In the genomic region with DNA sequence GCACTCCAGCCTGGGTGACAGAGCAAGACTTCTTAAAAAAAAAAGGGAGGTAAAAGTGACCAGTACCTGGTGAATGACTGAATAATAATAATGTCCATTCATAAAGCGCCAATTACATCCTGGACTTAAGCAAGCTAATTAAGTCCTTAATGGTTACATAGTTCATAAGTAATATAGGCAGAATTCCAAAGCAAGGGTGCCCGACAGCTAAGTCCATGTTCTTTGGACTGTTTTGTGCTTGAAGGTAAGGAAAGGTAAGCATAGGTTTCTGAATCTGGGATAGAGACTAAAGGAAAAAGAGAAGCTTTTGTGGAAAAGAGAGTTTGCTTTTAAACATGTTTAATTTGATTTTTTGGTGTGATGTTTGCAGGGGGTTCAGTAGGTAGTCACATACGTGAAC, we compare ENCODE assay signal across 27 cellular contexts. TPM values are rescaled to one million over a fixed set of nuclear protein-coding genes. Genes with fewer than 3 reads are reported as not detected.
A peak's percentile ranks its signal among the peaks of the same experiment; 100 is the strongest.
DNase-seq lines count a peak whose midpoint lies in the region; ATAC-seq and TF ChIP-seq lines count a peak whose summit lies in the region.
"Had no signal": no experiment of that assay in that cellular context is flagged by ENCODE, and none has a peak within 500 bp of the region (broad histone marks: within the 10 kb centered on the region; RNA-seq: fewer than 3 reads in every experiment).

No MANE protein-coding gene starts in this region.

- POLR2A ChIA-PET in activated CD8-positive, alpha-beta T cell treated with anti-CD3 and anti-CD28 coated beads, Interleukin-2, amount 10 ng/mL, durations not matched to agents 7 days and 5 days (lab: Charles Lee), result interaction anchor here (3.5 kb wide), 1 partner anchor 9 kb away, joined by 15 read pairs; a partner anchor contains a TSS

- H3K36me3 Mint-ChIP-seq in stimulated activated naive CD8-positive, alpha-beta T cell treated with anti-CD3 and anti-CD28 coated beads, Interleukin-15, Interleukin-2, amounts not matched to agents 100 ng/mL and 50 ng/mL, for 24 hours (ENCODE audit: low read depth), result peaks cover 77% of the 10 kb centered on the region
- peaks cover 74% of the 10 kb centered on the region for H3K36me3 Mint-ChIP-seq in activated CD8-positive, alpha-beta T cell treated with anti-CD3 and anti-CD28 coated beads, Interleukin-2, amount 10 ng/mL, durations not matched to agents 7 days and 5 days (ENCODE audit: low read depth)
- peaks cover 89% of the 10 kb centered on the region for H3K36me3 Mint-ChIP-seq in nephron progenitor cell (ENCODE audit: low read depth)
- peaks cover 34 to 67% of the 10 kb centered on the region in 2 donors for H3K36me3 Mint-ChIP-seq in stimulated activated naive B cell treated with anti-CD40 and anti-IgM and Interleukin-4, amounts not matched to agents 10 μg/mL and 1 μg/mL and 100 μg/mL, for 72 hours

- DNase-seq in stimulated activated naive CD8-positive, alpha-beta T cell treated with anti-CD3 and anti-CD28 coated beads, Interleukin-15, amount 100 ng/mL, for 72 hours, result no peak
- DNase-seq in activated CD8-positive, alpha-beta T cell treated with anti-CD3 and anti-CD28 coated beads, Interleukin-2, amount 10 ng/mL, durations not matched to agents 7 days and 5 days, result no peak
- DNase-seq in nephron progenitor cell (no peak), NCI-H2227 (lab: John Stamatoyannopoulos, UW; ENCODE audit: unreplicated experiment) (no peak)
- DNase-seq in stimulated activated naive B cell treated with anti-CD40 and anti-IgM and Interleukin-4, amounts not matched to agents 10 μg/mL and 1 μg/mL and 100 μg/mL, for 72 hours, result no peak
- DNase-seq in activated effector memory CD4-positive, alpha-beta T cell treated with anti-CD3 and anti-CD28 coated beads, Interleukin-2, amount 50 U/mL, for 16 hours, result no peak
- DNase-seq: Caco-2, DND-41, Karpas-422, MG63, NCI-H1048, NCI-H1417 treated with DMSO at 0.1 percent for 48 hours, NCI-H187, NCI-H226, NCI-H510A treated with DMSO at 0.1 percent for 48 hours, NCI-H748 treated with DMSO at 0.1 percent for 48 hours, PC-9, RPMI8226, SHP77 treated with DMSO at 0.1 percent for 48 hours, SK-N-SH had no signal

- CTCF ChIA-PET in activated CD8-positive, alpha-beta T cell treated with anti-CD3 and anti-CD28 coated beads, Interleukin-2, amount 10 ng/mL, durations not matched to agents 7 days and 5 days (lab: Charles Lee), result interaction anchor here (0.6 to 5.0 kb wide), 5 partner anchors 20 to 193 kb away, joined by 3 to 18 read pairs (median 5); a partner anchor contains a TSS

- H3K4me1 Mint-ChIP-seq in stimulated activated naive CD8-positive, alpha-beta T cell treated with anti-CD3 and anti-CD28 coated beads, Interleukin-15, Interleukin-2, amounts not matched to agents 100 ng/mL and 50 ng/mL, for 24 hours (ENCODE audit: low read depth), result peaks cover 37% of the 10 kb centered on the region
- peaks cover 43% of the 10 kb centered on the region for H3K4me1 Mint-ChIP-seq in stimulated activated naive CD8-positive, alpha-beta T cell treated with anti-CD3 and anti-CD28 coated beads, Interleukin-15, amount 100 ng/mL, for 72 hours
- peaks cover 39% of the 10 kb centered on the region for H3K4me1 Mint-ChIP-seq in activated CD8-positive, alpha-beta T cell treated with anti-CD3 and anti-CD28 coated beads, Interleukin-2, amount 10 ng/mL, durations not matched to agents 7 days and 5 days (ENCODE audit: low read depth)
- peaks cover 19% of the 10 kb centered on the region for H3K4me1 Mint-ChIP-seq in nephron progenitor cell
- peaks cover 30 to 47% of the 10 kb centered on the region in 2 donors for H3K4me1 Mint-ChIP-seq in stimulated activated naive B cell treated with anti-CD40 and anti-IgM and Interleukin-4, amounts not matched to agents 10 μg/mL and 1 μg/mL and 100 μg/mL, for 72 hours

- peak overlapping the region; percentile 37 for H3K27ac Mint-ChIP-seq in stimulated activated naive CD8-positive, alpha-beta T cell treated with anti-CD3 and anti-CD28 coated beads, Interleukin-15, Interleukin-2, amounts not matched to agents 100 ng/mL and 50 ng/mL, for 24 hours
- H3K27ac Mint-ChIP-seq in stimulated activated naive CD8-positive, alpha-beta T cell treated with anti-CD3 and anti-CD28 coated beads, Interleukin-15, amount 100 ng/mL, for 72 hours, result peak overlapping the region in 1 of 2 donors; percentile 41
- H3K27ac Mint-ChIP-seq in activated CD8-positive, alpha-beta T cell treated with anti-CD3 and anti-CD28 coated beads, Interleukin-2, amount 10 ng/mL, durations not matched to agents 7 days and 5 days, result peak overlapping the region; percentile 2
- H3K27ac Mint-ChIP-seq in nephron progenitor cell, result peak overlapping the region; percentile 98
- H3K27ac Mint-ChIP-seq in stimulated activated naive B cell treated with anti-CD40 and anti-IgM and Interleukin-4, amounts not matched to agents 10 μg/mL and 1 μg/mL and 100 μg/mL, for 72 hours, result peak overlapping the region; percentile 7
- H3K27ac Mint-ChIP-seq: IgD-negative memory B cell had no signal

- H3K27me3 Mint-ChIP-seq in stimulated activated naive CD8-positive, alpha-beta T cell treated with anti-CD3 and anti-CD28 coated beads, Interleukin-15, Interleukin-2, amounts not matched to agents 100 ng/mL and 50 ng/mL, for 24 hours, result no peaks in the 10 kb centered on the region
- H3K27me3 Mint-ChIP-seq in stimulated activated naive CD8-positive, alpha-beta T cell treated with anti-CD3 and anti-CD28 coated beads, Interleukin-15, amount 100 ng/mL, for 72 hours, result no peaks in the 10 kb centered on the region
- no peaks in the 10 kb centered on the region for H3K27me3 Mint-ChIP-seq in activated CD8-positive, alpha-beta T cell treated with anti-CD3 and anti-CD28 coated beads, Interleukin-2, amount 10 ng/mL, durations not matched to agents 7 days and 5 days (ENCODE audit: low read depth)
- peaks cover 2% of the 10 kb centered on the region for H3K27me3 Mint-ChIP-seq in nephron progenitor cell (ENCODE audit: low read depth, poor library complexity)
- H3K27me3 Mint-ChIP-seq in stimulated activated naive B cell treated with anti-CD40 and anti-IgM and Interleukin-4, amounts not matched to agents 10 μg/mL and 1 μg/mL and 100 μg/mL, for 72 hours, result no peaks in the 10 kb centered on the region
- H3K27me3 Mint-ChIP-seq: B cell, IgD-negative memory B cell had no signal

- ATAC-seq in stimulated activated naive CD8-positive, alpha-beta T cell treated with anti-CD3 and anti-CD28 coated beads, Interleukin-15, amount 100 ng/mL, for 72 hours, result no peak
- no peak for ATAC-seq in activated CD8-positive, alpha-beta T cell treated with anti-CD3 and anti-CD28 coated beads, Interleukin-2, amount 10 ng/mL, durations not matched to agents 7 days and 5 days
- ATAC-seq in stimulated activated naive B cell treated with anti-CD40 and anti-IgM and Interleukin-4, amounts not matched to agents 10 μg/mL and 1 μg/mL and 100 μg/mL, for 72 hours (replicated peaks), result no peak
- ATAC-seq in HG02588 (IDR thresholded peaks at IDR 0.05; ENCODE audit: unreplicated experiment), result no peak
- ATAC-seq: HCT116 had no signal

- no peak overlapping the region for H3K4me3 Mint-ChIP-seq in stimulated activated naive CD8-positive, alpha-beta T cell treated with anti-CD3 and anti-CD28 coated beads, Interleukin-15, Interleukin-2, amounts not matched to agents 100 ng/mL and 50 ng/mL, for 24 hours
- no peak overlapping the region for H3K4me3 Mint-ChIP-seq in stimulated activated naive CD8-positive, alpha-beta T cell treated with anti-CD3 and anti-CD28 coated beads, Interleukin-15, amount 100 ng/mL, for 72 hours
- H3K4me3 Mint-ChIP-seq in activated CD8-positive, alpha-beta T cell treated with anti-CD3 and anti-CD28 coated beads, Interleukin-2, amount 10 ng/mL, durations not matched to agents 7 days and 5 days, result no peak overlapping the region
- no peak overlapping the region for H3K4me3 Mint-ChIP-seq in nephron progenitor cell
- no peak overlapping the region for H3K4me3 Mint-ChIP-seq in stimulated activated naive B cell treated with anti-CD40 and anti-IgM and Interleukin-4, amounts not matched to agents 10 μg/mL and 1 μg/mL and 100 μg/mL, for 72 hours
- H3K4me3 Mint-ChIP-seq: B cell, CD14-positive monocyte had no signal

- TF ChIP-seq CTCF in nephron progenitor cell (IDR thresholded peaks at IDR 0.05), result no peak

- H3K9me3 Mint-ChIP-seq in stimulated activated naive CD8-positive, alpha-beta T cell treated with anti-CD3 and anti-CD28 coated beads, Interleukin-15, Interleukin-2, amounts not matched to agents 100 ng/mL and 50 ng/mL, for 24 hours, result no peaks in the 10 kb centered on the region
- no peaks in the 10 kb centered on the region for H3K9me3 Mint-ChIP-seq in stimulated activated naive CD8-positive, alpha-beta T cell treated with anti-CD3 and anti-CD28 coated beads, Interleukin-15, amount 100 ng/mL, for 72 hours
- H3K9me3 Mint-ChIP-seq in activated CD8-positive, alpha-beta T cell treated with anti-CD3 and anti-CD28 coated beads, Interleukin-2, amount 10 ng/mL, durations not matched to agents 7 days and 5 days (ENCODE audit: insufficient read depth), result no peaks in the 10 kb centered on the region
- H3K9me3 Mint-ChIP-seq in nephron progenitor cell, result no peaks in the 10 kb centered on the region
- H3K9me3 Mint-ChIP-seq in stimulated activated naive B cell treated with anti-CD40 and anti-IgM and Interleukin-4, amounts not matched to agents 10 μg/mL and 1 μg/mL and 100 μg/mL, for 72 hours, result no peaks in the 10 kb centered on the region
- H3K9me3 Mint-ChIP-seq: CD14-positive monocyte, IgD-negative memory B cell had no signal

RNA-seq across cellular contexts. Expression of a gene that starts 9.8 kb away (rescaled TPM):
- 100 to 1,000 TPM; 183 to 185 TPM for total RNA-seq in activated CD8-positive, alpha-beta T cell treated with anti-CD3 and anti-CD28 coated beads, Interleukin-2, amount 10 ng/mL, durations not matched to agents 7 days and 5 days

RNA-seq across cellular contexts. Expression of a gene that starts 12.7 kb away (rescaled TPM):
- total RNA-seq in activated CD8-positive, alpha-beta T cell treated with anti-CD3 and anti-CD28 coated beads, Interleukin-2, amount 10 ng/mL, durations not matched to agents 7 days and 5 days, result not detected
- total RNA-seq: Caco-2, H1, PC-9 had no signal

RNA-seq across cellular contexts. Expression of a gene that starts 14.5 kb away (rescaled TPM):
- 10 to 100 TPM; 29.8 to 30.0 TPM for total RNA-seq in activated CD8-positive, alpha-beta T cell treated with anti-CD3 and anti-CD28 coated beads, Interleukin-2, amount 10 ng/mL, durations not matched to agents 7 days and 5 days

RNA-seq across cellular contexts. Expression of a gene that starts 49.1 kb away (rescaled TPM):
- 10 to 100 TPM; 14.1 to 15.7 TPM for total RNA-seq in activated CD8-positive, alpha-beta T cell treated with anti-CD3 and anti-CD28 coated beads, Interleukin-2, amount 10 ng/mL, durations not matched to agents 7 days and 5 days

RNA-seq across cellular contexts. Expression of a gene that starts 54.6 kb away (rescaled TPM):
- total RNA-seq in activated CD8-positive, alpha-beta T cell treated with anti-CD3 and anti-CD28 coated beads, Interleukin-2, amount 10 ng/mL, durations not matched to agents 7 days and 5 days, result 10 to 100 TPM; 16.6 to 18.8 TPM
